In the genomic region with DNA sequence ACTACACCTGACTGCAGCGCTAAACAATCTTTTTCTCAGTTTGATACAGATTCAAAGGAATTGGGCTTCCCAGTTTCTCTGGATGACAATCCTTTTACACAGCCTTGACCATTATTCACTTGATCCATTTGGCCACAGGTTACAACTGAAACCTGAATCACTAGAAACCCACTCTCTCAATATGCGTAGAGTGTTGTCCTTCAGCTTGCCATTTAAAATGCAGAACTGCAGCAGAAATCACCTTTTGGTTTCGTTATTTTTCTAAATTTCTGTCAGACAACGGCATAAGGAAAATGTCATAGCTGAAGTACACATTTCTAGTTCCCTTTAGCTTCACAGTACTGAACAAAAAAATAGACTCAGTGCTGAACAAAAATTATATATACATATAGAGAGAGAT, we compare ENCODE assay signal across 25 cellular contexts.
"Had no signal": no experiment of that assay in that cellular context is flagged by ENCODE, and none has a peak within 500 bp of the region (broad histone marks: within the 10 kb centered on the region; RNA-seq: fewer than 3 reads in every experiment).

No MANE protein-coding gene starts in this region.

- H3K4me3 Mint-ChIP-seq: T-cell; T-helper 1 cell treated with Interleukin-12 subunit alpha and Interleukin-12 subunit beta and Interleukin-4 antibody, amounts not matched to agents 30 μg/mL and 1 μg/mL, for 36 hours had no signal

- H3K4me2 ChIP-seq: SK-N-SH had no signal

- H3K9me3 ChIP-seq: MG63, SK-N-SH had no signal

- H3K9ac ChIP-seq: SK-N-SH had no signal

- DNase-seq: IMR-90; Karpas-422; KG1; MG63; NCI-H1092 treated with DMSO at 0.1 percent for 48 hours; NCI-H1436; NCI-H187; NCI-H2029; NCI-H2081 treated with DMSO at 0.1 percent for 48 hours; NCI-H2171; NCI-H226; NCI-H446; NCI-H510A; NCI-H524 treated with DMSO at 0.1 percent for 48 hours; NCI-H69; NCI-H774; NK-92 treated with Interleukin-12 subunit alpha and Interleukin-12 subunit beta, amount 100 ng/mL, for 24 hours; RPMI8226; SHP77; SK-N-SH; SW 1271; T-cell had no signal

- FAIRE-seq: HepG2, RCC 7860 had no signal

- H3K36me3 Mint-ChIP-seq: T-cell had no signal

- H3K36me3 ChIP-seq: MG63 had no signal

- H3K4me1 Mint-ChIP-seq: T-cell had no signal

- H3K27me3 ChIP-seq: MG63 had no signal

- H3K27me3 Mint-ChIP-seq: T-cell had no signal

- H3K27ac Mint-ChIP-seq: T-cell; T-helper 1 cell treated with Interleukin-12 subunit alpha and Interleukin-12 subunit beta and Interleukin-4 antibody, amounts not matched to agents 30 μg/mL and 1 μg/mL, for 36 hours had no signal

- ATAC-seq: HepG2, T-cell had no signal

- H3K4me3 ChIP-seq: MG63 had no signal

- H3K9me3 Mint-ChIP-seq: T-helper 1 cell treated with Interleukin-12 subunit alpha and Interleukin-12 subunit beta and Interleukin-4 antibody, amounts not matched to agents 30 μg/mL and 1 μg/mL, for 36 hours had no signal
